ENCODE assay signal across 9 cellular contexts in genomic region chr14:104461676-104462443, GRCh38.
DNase-seq lines count a peak whose midpoint lies in the region; ATAC-seq lines count a peak whose summit lies in the region.
"Had no signal": no experiment of that assay in that cellular context is flagged by ENCODE, and none has a peak within 500 bp of the region (broad histone marks: within the 10 kb centered on the region; RNA-seq: fewer than 3 reads in every experiment).

No MANE protein-coding gene starts in this region.

- no peaks in the 10 kb centered on the region for H3K36me3 ChIP-seq in trophoblast cell (ENCODE audit: control insufficient read depth in 1 of 2, insufficient read depth in 2 of 2, low read length in 2 of 2)

- no peak overlapping the region for H2BK5ac ChIP-seq in trophoblast cell (ENCODE audit: low read depth, low read length, poor library complexity)

- H4K12ac ChIP-seq in trophoblast cell (ENCODE audit: low read depth, low read length), result no peak overlapping the region

- no peak overlapping the region for H3K23ac ChIP-seq in trophoblast cell (ENCODE audit: low read length)

- H3K27ac ChIP-seq in trophoblast cell (ENCODE audit: low read depth, low read length), result no peak overlapping the region
- H3K27ac ChIP-seq: SK-N-MC had no signal

- no CpG with 5 or more reads among the region's 66 CpGs for WGBS in trophoblast cell (ENCODE audit: extremely low coverage, insufficient coverage, insufficient read length)

- no peak overlapping the region for H2AFZ ChIP-seq in trophoblast cell (ENCODE audit: insufficient read depth, low read length, poor library complexity)

- peak overlapping the region; percentile 33 for H3K4me2 ChIP-seq in trophoblast cell (ENCODE audit: low read length)

- H4K91ac ChIP-seq in trophoblast cell (ENCODE audit: low read depth, low read length), result no peak overlapping the region

- no peaks in the 10 kb centered on the region for H3K79me2 ChIP-seq in trophoblast cell (ENCODE audit: control insufficient read depth, insufficient read depth, low read length, poor library complexity)

- no peak overlapping the region for H3K4ac ChIP-seq in trophoblast cell (ENCODE audit: low read depth, low read length)

- DNase-seq in DMS79 (lab: John Stamatoyannopoulos, UW), result peak; percentile 27
- DNase-seq in NCI-H1694 treated with DMSO at 0.1 percent for 48 hours (lab: John Stamatoyannopoulos, UW), result peak; percentile 56
- peak in 28 of 42 donors; percentile 11 to 62 (median 39) for DNase-seq in head of caudate nucleus
- no peak for DNase-seq in trophoblast cell
- DNase-seq in CD1c-positive myeloid dendritic cell (ENCODE audit: extremely low spot score), result no peak
- DNase-seq: NCI-H187 treated with DMSO at 0.1 percent for 48 hours had no signal

- H3K4me1 ChIP-seq in trophoblast cell (ENCODE audit: control insufficient read depth in 1 of 2, insufficient read depth in 2 of 2, low read length in 2 of 2), result peaks cover 0 to 6% of the 10 kb centered on the region in 2 experiments

- H2BK120ac ChIP-seq in trophoblast cell (ENCODE audit: insufficient read depth, low read length, poor library complexity), result no peak overlapping the region

- intact Hi-C loops in head of caudate nucleus (cut with DNase I), result no loop called here

- ATAC-seq in GM19397 (IDR thresholded peaks at IDR 0.05; ENCODE audit: unreplicated experiment), result no peak
- no peak for ATAC-seq in GM19324 (IDR thresholded peaks at IDR 0.05; ENCODE audit: low FRiP score, unreplicated experiment)

- peaks cover 2% of the 10 kb centered on the region for H3K9me3 ChIP-seq in trophoblast cell (ENCODE audit: insufficient read depth, low read depth, low read length)

- H3K14ac ChIP-seq in trophoblast cell (ENCODE audit: low read length), result no peak overlapping the region

- H3K9ac ChIP-seq in trophoblast cell (ENCODE audit: low read length), result no peak overlapping the region

- no peak overlapping the region for H4K8ac ChIP-seq in trophoblast cell (ENCODE audit: low read depth, low read length)

- no peak overlapping the region for H2AK5ac ChIP-seq in trophoblast cell (ENCODE audit: low read length)

- H3K79me1 ChIP-seq in trophoblast cell (ENCODE audit: low read length), result no peaks in the 10 kb centered on the region

- H2BK12ac ChIP-seq in trophoblast cell (ENCODE audit: low read length), result no peak overlapping the region

- H3K27me3 ChIP-seq in trophoblast cell (ENCODE audit: insufficient read depth, low read length), result peaks cover 27% of the 10 kb centered on the region

- no peak overlapping the region for H3K18ac ChIP-seq in trophoblast cell (ENCODE audit: low read length)

- H3K4me3 ChIP-seq in trophoblast cell (ENCODE audit: low read depth, low read length), result no peak overlapping the region
- H3K4me3 ChIP-seq: SK-N-MC had no signal

Comparison
In these comparisons a context has a peak if more than half of its experiments do, and no peak if none do; other contexts are left out.
1. DNase-seq: peak in DMS79 (single experiment), NCI-H1694 treated with DMSO at 0.1 percent for 48 hours (single experiment) and head of caudate nucleus (28 of 42); none in trophoblast cell (0 of 2) and CD1c-positive myeloid dendritic cell (single experiment).